In genomic region chr4:188691811-188692210, GRCh38 we compare ENCODE assay signal across 1 cellular context.
TF ChIP-seq lines count a peak whose summit lies in the region.

No MANE protein-coding gene starts in this region.

TF ChIP-seq in IMR-90, 13 proteins besides CTCF, POLR2A, EP300 and RAD21 (continued from another document):
- TF ChIP-seq CEBPB (IDR thresholded peaks at IDR 0.05; ENCODE audit: low read depth, low read length) (no peak), SMC3 (IDR thresholded peaks at IDR 0.05; ENCODE audit: low read depth, low read length) (no peak)
